ENCODE assay signal across 2 cellular contexts in genomic region chr9:38472583-38473249, GRCh38. TPM values are rescaled to one million over a fixed set of nuclear protein-coding genes. Genes with fewer than 3 reads are reported as not detected.
"Had no signal": no experiment of that assay in that cellular context is flagged by ENCODE, and none has a peak within 500 bp of the region (broad histone marks: within the 10 kb centered on the region; RNA-seq: fewer than 3 reads in every experiment).

No MANE protein-coding gene starts in this region.

RNA-seq across cellular contexts. Expression of gene IGFBPL1, which starts 48.5 kb away (rescaled TPM):
- total RNA-seq: activated CD4-positive, alpha-beta T cell treated with anti-CD3 and anti-CD28 coated beads, Interleukin-2, amount 10 ng/mL, durations not matched to agents 7 days and 5 days; omental fat pad had no signal
